Comparison of ENCODE assay signal across 2 cellular contexts in genomic region chr2:27249891-27250651, GRCh38.
TF ChIP-seq lines count a peak whose summit lies in the region.

No MANE protein-coding gene starts in this region.

TF ChIP-seq in SK-N-SH treated with all-trans-retinoic acid at 6 μM for 48 hours, 23 proteins besides CTCF, POLR2A, EP300 and RAD21:
- TF ChIP-seq TCF4 (CRISPR knock-in tag; IDR thresholded peaks at IDR 0.05; ENCODE audit: borderline replicate concordance), result no peak
- TF ChIP-seq ZFP3 (CRISPR knock-in tag; IDR thresholded peaks at IDR 0.05), result no peak

TF ChIP-seq in GM12878, 131 proteins besides CTCF, POLR2A, EP300 and RAD21:
- no peak for TF ChIP-seq BRCA1 (IDR thresholded peaks at IDR 0.05; ENCODE audit: low read depth, low read length)
- TF ChIP-seq FOXK2 (IDR thresholded peaks at IDR 0.05), result no peak
- TF ChIP-seq SP1 (IDR thresholded peaks at IDR 0.05; ENCODE audit: low read depth, low read length), result no peak
- peak; percentile 59; the same call in 1 of the 2 replicates for TF ChIP-seq SMC3 (IDR thresholded peaks at IDR 0.05; ENCODE audit: borderline replicate concordance, low read length)
- no peak for TF ChIP-seq ETV6 (conservative IDR thresholded peaks at IDR 0.05 in 1 of 2, IDR thresholded peaks at IDR 0.05 in 1 of 2; ENCODE audit: borderline replicate concordance in 1 of 2, low read depth in 1 of 2)
- peak; percentile 57 for TF ChIP-seq RUNX3 (IDR thresholded peaks at IDR 0.05; ENCODE audit: low read length)
- no peak for TF ChIP-seq NR2F1 (conservative IDR thresholded peaks at IDR 0.05)
- no peak for TF ChIP-seq ZNF274 (IDR thresholded peaks at IDR 0.05; ENCODE audit: insufficient read depth, insufficient read length)
- no peak for TF ChIP-seq CEBPB (IDR thresholded peaks at IDR 0.05; ENCODE audit: borderline replicate concordance in 1 of 2, low read depth in 2 of 2, low read length in 2 of 2)
- no peak for TF ChIP-seq BCL11A (IDR thresholded peaks at IDR 0.05; ENCODE audit: low read depth, low read length)
- no peak for TF ChIP-seq SUPT20H (IDR thresholded peaks at IDR 0.05; ENCODE audit: borderline replicate concordance, control insufficient read depth, low read depth, low read length)
- TF ChIP-seq MEF2B (IDR thresholded peaks at IDR 0.05; ENCODE audit: partially characterized antibody, poor library complexity, severe bottlenecking), result no peak
- no peak for TF ChIP-seq GABPA (IDR thresholded peaks at IDR 0.05; ENCODE audit: low read depth)
- TF ChIP-seq NFXL1 (IDR thresholded peaks at IDR 0.05; ENCODE audit: borderline replicate concordance), result no peak
- TF ChIP-seq KLF5 (IDR thresholded peaks at IDR 0.05; ENCODE audit: partially characterized antibody), result no peak
- TF ChIP-seq TAF1 (IDR thresholded peaks at IDR 0.05; ENCODE audit: borderline replicate concordance, low read depth, low read length), result no peak
- peak; percentile 53; the same call in 1 of the 2 replicates for TF ChIP-seq YY1 (IDR thresholded peaks at IDR 0.05; ENCODE audit: low read depth, low read length)
- no peak for TF ChIP-seq ZNF384 (IDR thresholded peaks at IDR 0.05; ENCODE audit: borderline replicate concordance, low read depth, low read length)
- TF ChIP-seq WRNIP1 (IDR thresholded peaks at IDR 0.05; ENCODE audit: borderline replicate concordance, low read depth, low read length), result no peak
- TF ChIP-seq ZSCAN29 (IDR thresholded peaks at IDR 0.05), result no peak
- no peak for TF ChIP-seq MLLT1 (IDR thresholded peaks at IDR 0.05)
TF ChIP-seq in GM12878: peak in this region for 3.
